ENCODE assay signal across 1 cellular context in genomic region chr1:235073331-235073967, GRCh38.
TF ChIP-seq lines count a peak whose summit lies in the region.

No MANE protein-coding gene starts in this region.

TF ChIP-seq in HepG2, 621 proteins besides CTCF, POLR2A, EP300 and RAD21 (continued from another document and continues in another):
- TF ChIP-seq HMGXB3 (CRISPR knock-in tag; IDR thresholded peaks at IDR 0.05; ENCODE audit: borderline replicate concordance) = peak; percentile 36; the same call in 1 of the 2 replicates
- peak; percentile 87 for TF ChIP-seq TBL1XR1 (IDR thresholded peaks at IDR 0.05; ENCODE audit: borderline replicate concordance, low read length, partially characterized antibody)
- TF ChIP-seq ZNF713 (CRISPR knock-in tag; IDR thresholded peaks at IDR 0.05) = no peak
- peak; percentile 93 for TF ChIP-seq CEBPB (IDR thresholded peaks at IDR 0.05; ENCODE audit: borderline replicate concordance, low read depth, low read length)
- TF ChIP-seq ERF (CRISPR knock-in tag; IDR thresholded peaks at IDR 0.05) = peak; percentile 89
- 0 out of 2 replicates have a peak, but pooled peaks have one; percentile 12 for TF ChIP-seq ZC3H13 (CRISPR knock-in tag; IDR thresholded peaks at IDR 0.05)
- peak; percentile 74; the same call in 1 of the 2 replicates for TF ChIP-seq ZNF275 (CRISPR knock-in tag; IDR thresholded peaks at IDR 0.05; ENCODE audit: borderline replicate concordance)
- TF ChIP-seq SRSF1 (optimal IDR thresholded peaks at IDR 0.05; ENCODE audit: low read depth, low read length) = peak; percentile 49
- TF ChIP-seq ZNF225 (CRISPR knock-in tag; IDR thresholded peaks at IDR 0.05) = 0 out of 2 replicates have a peak, but pooled peaks have one; percentile 39
- TF ChIP-seq HDAC1 (CRISPR knock-in tag; IDR thresholded peaks at IDR 0.05) = peak; percentile 88
- TF ChIP-seq DRAP1 (CRISPR knock-in tag; IDR thresholded peaks at IDR 0.05) = peak; percentile 85
- TF ChIP-seq FOXA1 (IDR thresholded peaks at IDR 0.05) = no peak
- peak; percentile 93 for TF ChIP-seq FOXA1 (CRISPR knock-in tag; IDR thresholded peaks at IDR 0.05)
- TF ChIP-seq SNAPC5 (CRISPR knock-in tag; IDR thresholded peaks at IDR 0.05; ENCODE audit: borderline replicate concordance) = no peak
- peak; percentile 85 for TF ChIP-seq THRA (CRISPR knock-in tag; IDR thresholded peaks at IDR 0.05; ENCODE audit: borderline replicate concordance)
- 0 out of 2 replicates have a peak, but pooled peaks have one; percentile 48 for TF ChIP-seq CREB1 (IDR thresholded peaks at IDR 0.05)
- peak; percentile 63; the same call in 1 of the 2 replicates for TF ChIP-seq CREB1 (CRISPR knock-in tag; IDR thresholded peaks at IDR 0.05)
- TF ChIP-seq PRMT3 (CRISPR knock-in tag; IDR thresholded peaks at IDR 0.05; ENCODE audit: borderline replicate concordance, low read depth) = peak; percentile 78
- TF ChIP-seq CBFB (CRISPR knock-in tag; IDR thresholded peaks at IDR 0.05) = 0 out of 2 replicates have a peak, but pooled peaks have one; percentile 24
- no peak for TF ChIP-seq SRF (IDR thresholded peaks at IDR 0.05; ENCODE audit: low read depth, low read length)
- TF ChIP-seq PITX1 (CRISPR knock-in tag; IDR thresholded peaks at IDR 0.05) = peak; percentile 77; the same call in 1 of the 2 replicates
- no peak for TF ChIP-seq FLYWCH1 (CRISPR knock-in tag; IDR thresholded peaks at IDR 0.05)
- no peak for TF ChIP-seq HNRNPUL1 (IDR thresholded peaks at IDR 0.05; ENCODE audit: low read depth, low read length)
- peak; percentile 57 for TF ChIP-seq ASH2L (IDR thresholded peaks at IDR 0.05; ENCODE audit: insufficient read length, low read depth, low read length)
- peak; percentile 86 for TF ChIP-seq ZNF350 (CRISPR knock-in tag; IDR thresholded peaks at IDR 0.05; ENCODE audit: borderline replicate concordance, low read depth)
- 0 out of 2 replicates have a peak, but pooled peaks have one; percentile 33 for TF ChIP-seq ZBTB20 (CRISPR knock-in tag; IDR thresholded peaks at IDR 0.05; ENCODE audit: borderline replicate concordance, low read depth)
- no peak for TF ChIP-seq ZNF562 (CRISPR knock-in tag; IDR thresholded peaks at IDR 0.05; ENCODE audit: borderline replicate concordance)
- TF ChIP-seq EEA1 (CRISPR knock-in tag; IDR thresholded peaks at IDR 0.05; ENCODE audit: borderline replicate concordance) = no peak
- TF ChIP-seq MIER3 (CRISPR knock-in tag; IDR thresholded peaks at IDR 0.05; ENCODE audit: borderline replicate concordance) = peak; percentile 74; the same call in 1 of the 2 replicates
- TF ChIP-seq ZNF256 (CRISPR knock-in tag; conservative IDR thresholded peaks at IDR 0.05) = no peak; the same call in 1 of the 2 replicates
- peak; percentile 79 for TF ChIP-seq ZNF331 (CRISPR knock-in tag; IDR thresholded peaks at IDR 0.05)
- TF ChIP-seq ZNF414 (CRISPR knock-in tag; IDR thresholded peaks at IDR 0.05) = peak; percentile 57; the same call in 1 of the 2 replicates
- peak; percentile 88 for TF ChIP-seq ZNF770 (CRISPR knock-in tag; IDR thresholded peaks at IDR 0.05)
- no peak for TF ChIP-seq MAX (IDR thresholded peaks at IDR 0.05)
- peak; percentile 39; the same call in 1 of the 2 replicates for TF ChIP-seq SNAPC2 (CRISPR knock-in tag; IDR thresholded peaks at IDR 0.05)
- no peak for TF ChIP-seq KDM1A (CRISPR knock-in tag; IDR thresholded peaks at IDR 0.05)
- 0 out of 2 replicates have a peak, but pooled peaks have one; percentile 71 for TF ChIP-seq BORCS8-MEF2B (CRISPR knock-in tag; IDR thresholded peaks at IDR 0.05)
- TF ChIP-seq ZGPAT (CRISPR knock-in tag; IDR thresholded peaks at IDR 0.05) = peak; percentile 87
- peak; percentile 78 for TF ChIP-seq ELF3 (CRISPR knock-in tag; IDR thresholded peaks at IDR 0.05)
- TF ChIP-seq ARNTL (CRISPR knock-in tag; IDR thresholded peaks at IDR 0.05) = peak; percentile 57
- peak; percentile 70 for TF ChIP-seq ZMYM4 (CRISPR knock-in tag; IDR thresholded peaks at IDR 0.05)
- peak; percentile 98 for TF ChIP-seq MED1 (CRISPR knock-in tag; IDR thresholded peaks at IDR 0.05)
- peak; percentile 58; the same call in 1 of the 2 replicates for TF ChIP-seq ZNF710 (CRISPR knock-in tag; IDR thresholded peaks at IDR 0.05; ENCODE audit: borderline replicate concordance)
- TF ChIP-seq CHD2 (IDR thresholded peaks at IDR 0.05; ENCODE audit: low read depth, low read length) = no peak; the same call in 1 of the 2 replicates
- TF ChIP-seq KLF11 (CRISPR knock-in tag; IDR thresholded peaks at IDR 0.05) = no peak
- peak; percentile 58; the same call in 1 of the 2 replicates for TF ChIP-seq JUN (CRISPR knock-in tag; IDR thresholded peaks at IDR 0.05)
- no peak for TF ChIP-seq ZNF674 (CRISPR knock-in tag; IDR thresholded peaks at IDR 0.05; ENCODE audit: low read depth)
- TF ChIP-seq FOXO4 (CRISPR knock-in tag; conservative IDR thresholded peaks at IDR 0.05) = no peak
- TF ChIP-seq MLX (CRISPR knock-in tag; IDR thresholded peaks at IDR 0.05) = peak; percentile 71
